8 cellular contexts compared by ENCODE assay signal in genomic region chr5:142713151-142713706, GRCh38. TPM values are rescaled to one million over a fixed set of nuclear protein-coding genes. Genes with fewer than 3 reads are reported as not detected.
DNase-seq lines count a peak whose midpoint lies in the region; ATAC-seq, FAIRE-seq and TF ChIP-seq lines count a peak whose summit lies in the region.

No MANE protein-coding gene starts in this region.

- peaks cover 3% of the 10 kb centered on the region for H3K27me3 ChIP-seq in astrocyte (ENCODE audit: insufficient read depth, low read length)

- no peaks in the 10 kb centered on the region for H3K36me3 ChIP-seq in astrocyte (ENCODE audit: insufficient read depth, low read length)

- H3K4me1 Mint-ChIP-seq in T-helper 2 cell treated with Interferon-gamma antibody and Interleukin-4, amounts not matched to agents 5 μg/mL and 100 μg/mL, for 36 hours (ENCODE audit: low read depth) = peaks cover 5% of the 10 kb centered on the region
- H3K4me1 Mint-ChIP-seq in astrocyte (ENCODE audit: low read depth, unreplicated experiment) = no peaks in the 10 kb centered on the region

- peak overlapping the region; percentile 81 for H2AFZ ChIP-seq in astrocyte (ENCODE audit: low read depth, low read length)

- ATAC-seq in HG02840 (IDR thresholded peaks at IDR 0.05; ENCODE audit: low FRiP score, unreplicated experiment) = peak; percentile 92

- H3K9ac ChIP-seq in astrocyte (ENCODE audit: low read length) = peak overlapping the region; percentile 78

- H3K4me3 ChIP-seq in astrocyte (ENCODE audit: insufficient read depth, low read depth, low read length) = peak overlapping the region; percentile 68

- H3K27me3 Mint-ChIP-seq in T-helper 2 cell treated with Interferon-gamma antibody and Interleukin-4, amounts not matched to agents 5 μg/mL and 100 μg/mL, for 36 hours (ENCODE audit: low read depth) = peaks cover 15% of the 10 kb centered on the region
- H3K27me3 Mint-ChIP-seq in astrocyte (ENCODE audit: low read depth, unreplicated experiment) = no peaks in the 10 kb centered on the region

- peak overlapping the region; percentile 72 for H3K4me3 Mint-ChIP-seq in T-helper 2 cell treated with Interferon-gamma antibody and Interleukin-4, amounts not matched to agents 5 μg/mL and 100 μg/mL, for 36 hours
- H3K4me3 Mint-ChIP-seq in astrocyte (ENCODE audit: unreplicated experiment) = peak overlapping the region; percentile 70

- H3K9me3 Mint-ChIP-seq in T-helper 2 cell treated with Interferon-gamma antibody and Interleukin-4, amounts not matched to agents 5 μg/mL and 100 μg/mL, for 36 hours = peaks cover 12% of the 10 kb centered on the region
- H3K9me3 Mint-ChIP-seq in astrocyte (ENCODE audit: unreplicated experiment) = no peaks in the 10 kb centered on the region

- H3K27ac ChIP-seq in astrocyte (ENCODE audit: low read depth, low read length) = peak overlapping the region; percentile 52

- FAIRE-seq in astrocyte (lab: Jason Lieb, UNC) = no peak

- H3K36me3 Mint-ChIP-seq in T-helper 2 cell treated with Interferon-gamma antibody and Interleukin-4, amounts not matched to agents 5 μg/mL and 100 μg/mL, for 36 hours (ENCODE audit: low read depth) = no peaks in the 10 kb centered on the region
- no peaks in the 10 kb centered on the region for H3K36me3 Mint-ChIP-seq in astrocyte (ENCODE audit: low read depth, unreplicated experiment)

- DNase-seq in GM13976 (ENCODE audit: low spot score) (peak; percentile 83), NCI-H1417 treated with DMSO at 0.1 percent for 48 hours (lab: John Stamatoyannopoulos, UW) (peak; percentile 39), astrocyte (ENCODE audit: low read depth) (peak; percentile 54), hippocampal formation (lab: John Stamatoyannopoulos, UW) (peak; percentile 86 to 94), renal cortical epithelial cell (ENCODE audit: low read depth) (peak; percentile 77), 8988T (no peak)
- peak; percentile 82 for DNase-seq in T-helper 2 cell treated with Interferon-gamma antibody and Interleukin-4, amounts not matched to agents 5 μg/mL and 100 μg/mL, for 36 hours (ENCODE audit: low spot score)

- TF ChIP-seq CTCF in GM13976 (IDR thresholded peaks at IDR 0.05; ENCODE audit: borderline replicate concordance, control extremely low read depth, extremely low read depth, insufficient read depth, missing control alignments) (peak; percentile 98), astrocyte (IDR thresholded peaks at IDR 0.05; ENCODE audit: insufficient read depth, low read depth, low read length) (peak; percentile 93)

- H3K79me2 ChIP-seq in astrocyte (ENCODE audit: insufficient read depth, low read length) = no peaks in the 10 kb centered on the region

- H3K9me3 ChIP-seq in astrocyte (ENCODE audit: insufficient read depth, low read depth, low read length) = no peaks in the 10 kb centered on the region

- H3K4me1 ChIP-seq in astrocyte (ENCODE audit: insufficient read depth, low read length) = peaks cover 10% of the 10 kb centered on the region

- peak overlapping the region; percentile 91 for H3K4me2 ChIP-seq in astrocyte (ENCODE audit: low read length)

- in situ Hi-C loops in GM13976 (cut with MboI; ENCODE audit: low sequenced_read_pairs, unreplicated experiment) = no loop called here

- no peaks in the 10 kb centered on the region for H4K20me1 ChIP-seq in astrocyte (ENCODE audit: insufficient read depth, low read length)

- no peak overlapping the region for H3K27ac Mint-ChIP-seq in T-helper 2 cell treated with Interferon-gamma antibody and Interleukin-4, amounts not matched to agents 5 μg/mL and 100 μg/mL, for 36 hours
- no peak overlapping the region for H3K27ac Mint-ChIP-seq in astrocyte (ENCODE audit: unreplicated experiment)

RNA-seq across cellular contexts. Expression of gene FGF1, which starts 27.3 kb away (rescaled TPM):
- 42.2 and 70.9 TPM in 2 replicates for total RNA-seq in astrocyte
- total RNA-seq in renal cortical epithelial cell = 0.15 and 1.7 TPM in 2 replicates

RNA-seq across cellular contexts. Expression of gene ARHGAP26, which starts 56.9 kb away (rescaled TPM):
- total RNA-seq in astrocyte (4.7 and 5.6 TPM in 2 replicates), renal cortical epithelial cell (7.3 and 10.4 TPM in 2 replicates)

Comparison
In these comparisons a context has a peak if more than half of its experiments do, and no peak if none do; other contexts are left out.
1. RNA of gene FGF1, which starts 27.3 kb away (total RNA-seq): 42.2 to 70.9 TPM in astrocyte; 0.15 to 1.7 TPM in renal cortical epithelial cell; every median in the first group is over 10 times any median in the second.